In the genomic region with DNA sequence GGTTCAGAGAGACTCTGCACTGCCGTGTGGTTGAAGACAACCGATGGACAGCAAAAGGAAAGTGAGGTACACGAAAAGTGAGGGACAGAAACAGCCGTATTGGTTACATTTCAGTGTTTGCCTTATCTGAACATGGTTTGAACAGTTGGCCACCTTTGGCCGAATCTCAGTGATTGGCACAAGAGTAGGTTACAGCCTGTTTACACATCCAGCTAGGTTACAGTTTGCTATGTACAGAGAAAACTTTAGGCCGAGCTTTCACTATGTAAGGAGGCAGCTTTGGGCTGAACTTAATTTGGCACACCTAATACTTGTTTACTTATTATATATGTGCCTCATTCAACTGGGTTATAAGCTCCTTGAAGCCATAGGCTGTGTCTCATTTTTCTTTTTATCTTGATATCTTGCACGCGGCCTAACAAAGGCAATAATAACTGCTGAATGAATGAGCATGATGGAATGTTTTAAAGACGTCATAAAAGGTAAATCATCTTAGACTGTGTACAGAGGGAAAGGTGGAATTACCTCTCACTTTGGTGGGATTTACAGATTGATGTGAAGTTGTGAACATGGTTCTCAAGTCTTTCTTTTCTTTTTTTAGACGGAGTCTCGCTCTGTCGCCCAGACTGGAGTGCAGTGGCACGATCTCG, we compare ENCODE assay signal across 17 cellular contexts. TPM values are rescaled to one million over a fixed set of nuclear protein-coding genes. Genes with fewer than 3 reads are reported as not detected.
DNase-seq lines count a peak whose midpoint lies in the region; ATAC-seq, FAIRE-seq and TF ChIP-seq lines count a peak whose summit lies in the region.
"Had no signal": no experiment of that assay in that cellular context is flagged by ENCODE, and none has a peak within 500 bp of the region (broad histone marks: within the 10 kb centered on the region; RNA-seq: fewer than 3 reads in every experiment).

No MANE protein-coding gene starts in this region.

- H3K4me3 ChIP-seq in brain microvascular endothelial cell (ENCODE audit: low read depth, low read length) = no peak overlapping the region
- no peak overlapping the region for H3K4me3 ChIP-seq in osteoblast (ENCODE audit: insufficient read depth, low read length)
- H3K4me3 ChIP-seq in esophagus squamous epithelium = no peak overlapping the region
- H3K4me3 ChIP-seq: Peyer's patch had no signal

- H3K27me3 ChIP-seq in brain microvascular endothelial cell (replicated peaks) (no peaks in the 10 kb centered on the region), osteoblast (ENCODE audit: insufficient read depth, low read length) (no peaks in the 10 kb centered on the region), esophagus squamous epithelium (no peaks in the 10 kb centered on the region)
- H3K27me3 ChIP-seq: Peyer's patch had no signal

- in situ Hi-C loops in brain microvascular endothelial cell (cut with HindIII; ENCODE audit: low pct_ligation_motif_present, low sequenced_read_pairs) = no loop called here

- H3K4me2 ChIP-seq in osteoblast (ENCODE audit: insufficient read depth, low read length) = no peak overlapping the region

- H3K27ac ChIP-seq in C4-2B (peak overlapping the region; percentile 64), brain microvascular endothelial cell (peak overlapping the region; percentile 51), osteoblast (ENCODE audit: low read depth, low read length) (peak overlapping the region; percentile 86), esophagus squamous epithelium (no peak overlapping the region)
- H3K27ac ChIP-seq: Peyer's patch had no signal

- intact Hi-C loops in esophagus squamous epithelium (cut with DNase I) = no loop called here

- H4K20me1 ChIP-seq in osteoblast (ENCODE audit: insufficient read depth, low read length) = no peaks in the 10 kb centered on the region

- H3K36me3 ChIP-seq in brain microvascular endothelial cell (replicated peaks) = no peaks in the 10 kb centered on the region
- H3K36me3 ChIP-seq in osteoblast (ENCODE audit: insufficient read depth, low read length) = no peaks in the 10 kb centered on the region
- H3K36me3 ChIP-seq in esophagus squamous epithelium = no peaks in the 10 kb centered on the region
- H3K36me3 ChIP-seq: Peyer's patch had no signal

- FAIRE-seq in HTR-8/SVneo (lab: Jason Lieb, UNC) = peak; percentile 9
- FAIRE-seq: H54 had no signal

- DNase-seq in HTR-8/SVneo (ENCODE audit: insufficient read length, low spot score) (no peak), brain microvascular endothelial cell (no peak), osteoblast (ENCODE audit: insufficient read length, low spot score, missing footprints) (no peak), esophagus squamous epithelium (lab: John Stamatoyannopoulos, UW) (no peak), NCI-H2107 (lab: John Stamatoyannopoulos, UW) (no peak)
- DNase-seq: CD8-positive, alpha-beta memory T cell; NCI-H1092; NCI-H1694 treated with DMSO at 0.1 percent for 48 hours; NCI-H446 treated with DMSO at 0.1 percent for 48 hours; NCI-H82; Peyer's patch; SHP77 had no signal

- ATAC-seq in GM18858 (IDR thresholded peaks at IDR 0.05; ENCODE audit: unreplicated experiment) (no peak), GM19467 (IDR thresholded peaks at IDR 0.05; ENCODE audit: unreplicated experiment) (no peak)

- peaks cover 31% of the 10 kb centered on the region for H3K4me1 ChIP-seq in osteoblast (ENCODE audit: insufficient read depth, low read length)
- no peaks in the 10 kb centered on the region for H3K4me1 ChIP-seq in esophagus squamous epithelium
- H3K4me1 ChIP-seq: Peyer's patch had no signal

- no peaks in the 10 kb centered on the region for H3K79me2 ChIP-seq in osteoblast (ENCODE audit: insufficient read depth, low read length)

- H2AFZ ChIP-seq in osteoblast (ENCODE audit: low read length) = no peak overlapping the region

- no peaks in the 10 kb centered on the region for H3K9me3 ChIP-seq in osteoblast (ENCODE audit: low read depth, low read length)
- no peaks in the 10 kb centered on the region for H3K9me3 ChIP-seq in esophagus squamous epithelium
- H3K9me3 ChIP-seq: Peyer's patch had no signal

- no peak for TF ChIP-seq POLR2A in esophagus squamous epithelium (IDR thresholded peaks at IDR 0.05)

- 83 to 86% methylated on average over 14 of the region's 14 CpGs for WGBS in esophagus squamous epithelium, 2 donors

- TF ChIP-seq CTCF in C4-2B (conservative IDR thresholded peaks at IDR 0.05) = no peak
- TF ChIP-seq CTCF in brain microvascular endothelial cell (IDR thresholded peaks at IDR 0.05; ENCODE audit: low read depth, low read length, missing control alignments) = no peak
- no peak for TF ChIP-seq CTCF in osteoblast (IDR thresholded peaks at IDR 0.05; ENCODE audit: extremely low read depth, low read depth, low read length)
- TF ChIP-seq CTCF in esophagus squamous epithelium (IDR thresholded peaks at IDR 0.05) = no peak

RNA-seq across cellular contexts. Expression of a gene that starts 17.2 kb away (rescaled TPM):
- 457 and 499 TPM in 2 replicates for total RNA-seq in osteoblast
- 10 to 100 TPM in 1 of 4 donors, 1 to 10 TPM in 2, under 1 TPM in 1; 0.30 to 11.6 (median 6.4) TPM for total RNA-seq in esophagus squamous epithelium
- total RNA-seq: B cell; CD8-positive, alpha-beta memory T cell had no signal

RNA-seq across cellular contexts. Expression of a gene that starts 59.1 kb away (rescaled TPM):
- total RNA-seq in osteoblast (6.8 and 9.0 TPM in 2 replicates), esophagus squamous epithelium (1 to 10 TPM in 1 of 4 donors, not detected in 3; 1.1 TPM)
- total RNA-seq: B cell had no signal

Comparison
In these comparisons a context has a peak if more than half of its experiments do, and no peak if none do; other contexts are left out.
1. H3K27ac ChIP-seq: peak in C4-2B (single experiment), brain microvascular endothelial cell (single experiment) and osteoblast (single experiment); none in esophagus squamous epithelium (0 of 4).
2. RNA of a gene that starts 17.2 kb away (total RNA-seq): 457 to 499 TPM in osteoblast; 0.30 to 11.6 TPM in esophagus squamous epithelium; every median in the first group is over 10 times any median in the second.